19 cellular contexts compared by ENCODE assay signal in the genomic region with DNA sequence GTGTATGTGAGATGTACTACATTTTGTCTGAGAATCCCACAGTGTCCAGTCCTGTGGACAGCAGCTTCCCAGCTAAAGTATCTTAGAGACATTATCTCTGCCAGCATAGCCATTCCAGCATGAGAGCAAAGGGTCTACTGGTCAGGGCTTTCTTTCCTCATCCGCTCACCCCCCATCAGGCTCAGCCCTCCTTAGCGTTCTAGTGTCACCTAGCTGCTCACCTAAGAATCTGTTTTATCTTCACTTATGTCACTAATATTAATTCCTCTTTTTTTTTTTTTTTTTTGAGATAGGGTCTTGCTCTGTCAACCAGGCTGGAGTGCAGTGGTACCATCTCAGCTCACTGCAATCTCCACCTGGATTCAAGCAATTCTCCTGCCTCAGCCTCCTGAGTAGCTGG. TPM values are rescaled to one million over a fixed set of nuclear protein-coding genes. Genes with fewer than 3 reads are reported as not detected.
DNase-seq lines count a peak whose midpoint lies in the region; ATAC-seq and TF ChIP-seq lines count a peak whose summit lies in the region.
"Had no signal": no experiment of that assay in that cellular context is flagged by ENCODE, and none has a peak within 500 bp of the region (broad histone marks: within the 10 kb centered on the region; RNA-seq: fewer than 3 reads in every experiment).

No MANE protein-coding gene starts in this region.

- WGBS in spleen, 5 donors = 56 to 76% (median 60%) methylated on average over 2 of the region's 2 CpGs

- H3K4me3 ChIP-seq in spleen = no peak overlapping the region
- H3K4me3 ChIP-seq: left lung, mucosa of descending colon, testis had no signal

- H3K9me3 ChIP-seq in KOPT-K1 (ENCODE audit: insufficient read depth, low read length, poor library complexity, severe bottlenecking) (no peaks in the 10 kb centered on the region), spleen (no peaks in the 10 kb centered on the region)
- H3K9me3 ChIP-seq: left lung, mucosa of descending colon, testis had no signal

- no peak for DNase-seq in activated naive CD4-positive, alpha-beta T cell treated with anti-CD3 and anti-CD28 coated beads, Interleukin-2, amount 10 ng/mL, durations not matched to agents 7 days and 5 days
- no peak for DNase-seq in activated naive CD4-positive, alpha-beta T cell (lab: John Stamatoyannopoulos, UW)
- DNase-seq in activated naive CD8-positive, alpha-beta T cell treated with anti-CD3 and anti-CD28 coated beads, Interleukin-2, amount 10 ng/mL, durations not matched to agents 7 days and 5 days = no peak
- DNase-seq in spleen (no peak), NOMO-1 treated with DMSO at 0.1 percent for 48 hours (lab: John Stamatoyannopoulos, UW; ENCODE audit: unreplicated experiment) (no peak)
- DNase-seq in stimulated activated naive CD8-positive, alpha-beta T cell treated with anti-CD3 and anti-CD28 coated beads, Interleukin-15, Interleukin-2, amounts not matched to agents 100 U/mL and 50 U/mL, for 24 hours = no peak
- DNase-seq: activated effector memory CD4-positive, alpha-beta T cell treated with anti-CD3 and anti-CD28 coated beads, Interleukin-2, amount 50 U/mL, for 16 hours; endodermal cell; KBM-7; left lung; mucosa of descending colon; NCI-H1105 treated with DMSO at 0.1 percent for 48 hours; NCI-H2107; NCI-H524; Right ventricle myocardium superior; stimulated activated CD4-positive, alpha-beta T cell treated with anti-CD3 and anti-CD28 coated beads, Interleukin-12 subunit alpha, Interleukin-12 subunit beta, amount 100 ng/mL, for 4 hours; testis had no signal

- POLR2A ChIA-PET in activated naive CD8-positive, alpha-beta T cell treated with anti-CD3 and anti-CD28 coated beads, Interleukin-2, amount 10 ng/mL, durations not matched to agents 7 days and 5 days (lab: Charles Lee) = interaction anchor here (0.6 to 4.4 kb wide), 6 partner anchors 13 to 269 kb away, joined by 3 to 59 read pairs (median 4); partner anchors contain the start of gene UTP3

- no peak for TF ChIP-seq POLR2A in spleen (IDR thresholded peaks at IDR 0.05)

- CTCF ChIA-PET in activated naive CD4-positive, alpha-beta T cell treated with anti-CD3 and anti-CD28 coated beads, Interleukin-2, amount 10 ng/mL, durations not matched to agents 7 days and 5 days (lab: Charles Lee) = interaction anchor here (0.5 to 2.6 kb wide), 12 partner anchors 8 to 919 kb away, joined by 3 to 12 read pairs (median 4); partner anchors contain the start of genes GRSF1 and MOB1B

- H3K4me1 ChIP-seq in spleen = peaks cover 35 to 89% (median 50%) of the 10 kb centered on the region in 6 donors

- intact Hi-C loops in spleen (cut with DNase I; ENCODE audit: low total_unique reads) = no loop called here

- H3K27ac ChIP-seq in KOPT-K1 (ENCODE audit: low read depth, low read length, poor library complexity, severe bottlenecking) (peak overlapping the region; percentile 97), spleen (peak overlapping the region in 6 of 8 donors; percentile 0 to 90 (median 86))
- H3K27ac ChIP-seq: left lung, testis had no signal

- no peak for ATAC-seq in activated naive CD8-positive, alpha-beta T cell treated with anti-CD3 and anti-CD28 coated beads, Interleukin-2, amount 10 ng/mL, durations not matched to agents 7 days and 5 days (ENCODE audit: low read depth)
- ATAC-seq in HG02798 (IDR thresholded peaks at IDR 0.05; ENCODE audit: poor library complexity, unreplicated experiment) = no peak
- no peak for ATAC-seq in stimulated activated naive CD8-positive, alpha-beta T cell treated with anti-CD3 and anti-CD28 coated beads, Interleukin-15, Interleukin-2, amounts not matched to agents 100 U/mL and 50 U/mL, for 24 hours
- ATAC-seq: left lung, mucosa of descending colon had no signal

- peak overlapping the region; percentile 65 for H3K4me3 Mint-ChIP-seq in activated naive CD4-positive, alpha-beta T cell treated with anti-CD3 and anti-CD28 coated beads, Interleukin-2, amount 10 ng/mL, durations not matched to agents 7 days and 5 days
- H3K4me3 Mint-ChIP-seq in activated naive CD8-positive, alpha-beta T cell treated with anti-CD3 and anti-CD28 coated beads, Interleukin-2, amount 10 ng/mL, durations not matched to agents 7 days and 5 days = peak overlapping the region; percentile 65
- H3K4me3 Mint-ChIP-seq: endodermal cell had no signal

- H3K27ac Mint-ChIP-seq in activated naive CD4-positive, alpha-beta T cell treated with anti-CD3 and anti-CD28 coated beads, Interleukin-2, amount 10 ng/mL, durations not matched to agents 7 days and 5 days = peak overlapping the region; percentile 94
- H3K27ac Mint-ChIP-seq in activated naive CD8-positive, alpha-beta T cell treated with anti-CD3 and anti-CD28 coated beads, Interleukin-2, amount 10 ng/mL, durations not matched to agents 7 days and 5 days = peak overlapping the region; percentile 76
- H3K27ac Mint-ChIP-seq: endodermal cell had no signal

- H3K4me1 Mint-ChIP-seq in activated naive CD4-positive, alpha-beta T cell treated with anti-CD3 and anti-CD28 coated beads, Interleukin-2, amount 10 ng/mL, durations not matched to agents 7 days and 5 days = peaks cover 57% of the 10 kb centered on the region
- H3K4me1 Mint-ChIP-seq in activated naive CD8-positive, alpha-beta T cell treated with anti-CD3 and anti-CD28 coated beads, Interleukin-2, amount 10 ng/mL, durations not matched to agents 7 days and 5 days = peaks cover 32% of the 10 kb centered on the region

- H3K36me3 ChIP-seq in KOPT-K1 (ENCODE audit: insufficient read depth, low read length) (no peaks in the 10 kb centered on the region), spleen (no peaks in the 10 kb centered on the region)
- H3K36me3 ChIP-seq: left lung had no signal

- peaks cover 3% of the 10 kb centered on the region for H3K36me3 Mint-ChIP-seq in activated naive CD4-positive, alpha-beta T cell treated with anti-CD3 and anti-CD28 coated beads, Interleukin-2, amount 10 ng/mL, durations not matched to agents 7 days and 5 days
- H3K36me3 Mint-ChIP-seq in activated naive CD8-positive, alpha-beta T cell treated with anti-CD3 and anti-CD28 coated beads, Interleukin-2, amount 10 ng/mL, durations not matched to agents 7 days and 5 days = no peaks in the 10 kb centered on the region

- no peaks in the 10 kb centered on the region for H3K27me3 ChIP-seq in spleen (replicated peaks in 1 of 7)
- H3K27me3 ChIP-seq: left lung, testis had no signal

- no peaks in the 10 kb centered on the region for H3K9me3 Mint-ChIP-seq in activated naive CD4-positive, alpha-beta T cell treated with anti-CD3 and anti-CD28 coated beads, Interleukin-2, amount 10 ng/mL, durations not matched to agents 7 days and 5 days
- H3K9me3 Mint-ChIP-seq in activated naive CD8-positive, alpha-beta T cell treated with anti-CD3 and anti-CD28 coated beads, Interleukin-2, amount 10 ng/mL, durations not matched to agents 7 days and 5 days = no peaks in the 10 kb centered on the region
- H3K9me3 Mint-ChIP-seq: endodermal cell had no signal

- no peak for TF ChIP-seq CTCF in spleen (IDR thresholded peaks at IDR 0.05 in 8 of 11, conservative IDR thresholded peaks at IDR 0.05 in 3 of 11)

- peaks cover 3% of the 10 kb centered on the region for H3K27me3 Mint-ChIP-seq in activated naive CD4-positive, alpha-beta T cell treated with anti-CD3 and anti-CD28 coated beads, Interleukin-2, amount 10 ng/mL, durations not matched to agents 7 days and 5 days
- no peaks in the 10 kb centered on the region for H3K27me3 Mint-ChIP-seq in activated naive CD8-positive, alpha-beta T cell treated with anti-CD3 and anti-CD28 coated beads, Interleukin-2, amount 10 ng/mL, durations not matched to agents 7 days and 5 days

RNA-seq across cellular contexts. Expression of gene RUFY3, which starts 15.6 kb away (rescaled TPM):
- total RNA-seq in activated naive CD8-positive, alpha-beta T cell treated with anti-CD3 and anti-CD28 coated beads, Interleukin-2, amount 10 ng/mL, durations not matched to agents 7 days and 5 days = 10 to 100 TPM; 38.0 to 38.5 TPM
- 10 to 100 TPM; 41.6 to 96.8 (median 88.3) TPM for total RNA-seq in spleen
- 10 to 100 TPM; 19.2 to 29.1 (median 23.3) TPM for polyA plus RNA-seq in spleen

RNA-seq across cellular contexts. Expression of gene UTP3, which starts 49.1 kb away (rescaled TPM):
- 10 to 100 TPM; 35.7 to 39.1 TPM for total RNA-seq in activated naive CD8-positive, alpha-beta T cell treated with anti-CD3 and anti-CD28 coated beads, Interleukin-2, amount 10 ng/mL, durations not matched to agents 7 days and 5 days
- total RNA-seq in spleen = 10 to 100 TPM; 29.0 to 45.1 (median 37.6) TPM
- 10 to 100 TPM; 37.3 to 51.3 (median 47.3) TPM for polyA plus RNA-seq in spleen
